Comparison of ENCODE assay signal across 1 cellular context in genomic region chr4:122973465-122973864, GRCh38.
TF ChIP-seq lines count a peak whose summit lies in the region.

No MANE protein-coding gene starts in this region.

TF ChIP-seq in HepG2, 621 proteins besides CTCF, POLR2A, EP300 and RAD21 (continued from another document):
- TF ChIP-seq, protein P1, sequence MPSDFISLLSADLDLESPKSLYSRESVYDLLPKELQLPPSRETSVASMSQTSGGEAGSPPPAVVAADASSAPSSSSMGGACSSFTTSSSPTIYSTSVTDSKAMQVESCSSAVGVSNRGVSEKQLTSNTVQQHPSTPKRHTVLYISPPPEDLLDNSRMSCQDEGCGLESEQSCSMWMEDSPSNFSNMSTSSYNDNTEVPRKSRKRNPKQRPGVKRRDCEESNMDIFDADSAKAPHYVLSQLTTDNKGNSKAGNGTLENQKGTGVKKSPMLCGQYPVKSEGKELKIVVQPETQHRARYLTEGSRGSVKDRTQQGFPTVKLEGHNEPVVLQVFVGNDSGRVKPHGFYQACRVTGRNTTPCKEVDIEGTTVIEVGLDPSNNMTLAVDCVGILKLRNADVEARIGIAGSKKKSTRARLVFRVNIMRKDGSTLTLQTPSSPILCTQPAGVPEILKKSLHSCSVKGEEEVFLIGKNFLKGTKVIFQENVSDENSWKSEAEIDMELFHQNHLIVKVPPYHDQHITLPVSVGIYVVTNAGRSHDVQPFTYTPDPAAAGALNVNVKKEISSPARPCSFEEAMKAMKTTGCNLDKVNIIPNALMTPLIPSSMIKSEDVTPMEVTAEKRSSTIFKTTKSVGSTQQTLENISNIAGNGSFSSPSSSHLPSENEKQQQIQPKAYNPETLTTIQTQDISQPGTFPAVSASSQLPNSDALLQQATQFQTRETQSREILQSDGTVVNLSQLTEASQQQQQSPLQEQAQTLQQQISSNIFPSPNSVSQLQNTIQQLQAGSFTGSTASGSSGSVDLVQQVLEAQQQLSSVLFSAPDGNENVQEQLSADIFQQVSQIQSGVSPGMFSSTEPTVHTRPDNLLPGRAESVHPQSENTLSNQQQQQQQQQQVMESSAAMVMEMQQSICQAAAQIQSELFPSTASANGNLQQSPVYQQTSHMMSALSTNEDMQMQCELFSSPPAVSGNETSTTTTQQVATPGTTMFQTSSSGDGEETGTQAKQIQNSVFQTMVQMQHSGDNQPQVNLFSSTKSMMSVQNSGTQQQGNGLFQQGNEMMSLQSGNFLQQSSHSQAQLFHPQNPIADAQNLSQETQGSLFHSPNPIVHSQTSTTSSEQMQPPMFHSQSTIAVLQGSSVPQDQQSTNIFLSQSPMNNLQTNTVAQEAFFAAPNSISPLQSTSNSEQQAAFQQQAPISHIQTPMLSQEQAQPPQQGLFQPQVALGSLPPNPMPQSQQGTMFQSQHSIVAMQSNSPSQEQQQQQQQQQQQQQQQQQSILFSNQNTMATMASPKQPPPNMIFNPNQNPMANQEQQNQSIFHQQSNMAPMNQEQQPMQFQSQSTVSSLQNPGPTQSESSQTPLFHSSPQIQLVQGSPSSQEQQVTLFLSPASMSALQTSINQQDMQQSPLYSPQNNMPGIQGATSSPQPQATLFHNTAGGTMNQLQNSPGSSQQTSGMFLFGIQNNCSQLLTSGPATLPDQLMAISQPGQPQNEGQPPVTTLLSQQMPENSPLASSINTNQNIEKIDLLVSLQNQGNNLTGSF (CRISPR knock-in tag; IDR thresholded peaks at IDR 0.05): no peak
- peak; percentile 45; the same call in 1 of the 2 replicates for TF ChIP-seq FOXA3 (CRISPR knock-in tag; IDR thresholded peaks at IDR 0.05)
- TF ChIP-seq ISL2 (CRISPR knock-in tag; IDR thresholded peaks at IDR 0.05): peak; percentile 60; the same call in 1 of the 2 replicates
- TF ChIP-seq MYC (CRISPR knock-in tag; IDR thresholded peaks at IDR 0.05; ENCODE audit: borderline replicate concordance): no peak
- TF ChIP-seq ZNF761 (CRISPR knock-in tag; conservative IDR thresholded peaks at IDR 0.05): no peak
- 0 out of 2 replicates have a peak, but pooled peaks have one; percentile 17 for TF ChIP-seq SALL1 (CRISPR knock-in tag; IDR thresholded peaks at IDR 0.05)
- no peak for TF ChIP-seq MYNN (CRISPR knock-in tag; IDR thresholded peaks at IDR 0.05; ENCODE audit: low read depth)
- TF ChIP-seq GATAD2A (CRISPR knock-in tag; IDR thresholded peaks at IDR 0.05): 0 out of 2 replicates have a peak, but pooled peaks have one; percentile 24
- TF ChIP-seq ZBTB33 (CRISPR knock-in tag; IDR thresholded peaks at IDR 0.05): 0 out of 2 replicates have a peak, but pooled peaks have one; percentile 27
- no peak for TF ChIP-seq ZNF12 (CRISPR knock-in tag; IDR thresholded peaks at IDR 0.05)
- no peak for TF ChIP-seq ZNF512B (CRISPR knock-in tag; IDR thresholded peaks at IDR 0.05; ENCODE audit: borderline replicate concordance)
- TF ChIP-seq ADNP (CRISPR knock-in tag; IDR thresholded peaks at IDR 0.05): no peak
- TF ChIP-seq ZNF205 (CRISPR knock-in tag; IDR thresholded peaks at IDR 0.05): no peak
- no peak for TF ChIP-seq NAIF1 (CRISPR knock-in tag; IDR thresholded peaks at IDR 0.05; ENCODE audit: borderline replicate concordance)
- TF ChIP-seq SOX5 (CRISPR knock-in tag; IDR thresholded peaks at IDR 0.05; ENCODE audit: borderline replicate concordance): peak; percentile 18; the same call in 1 of the 2 replicates
- TF ChIP-seq SOX13 (IDR thresholded peaks at IDR 0.05): no peak
- peak in 1 of 2 experiments; percentile 78; a peak in 2 of 4 replicates for TF ChIP-seq SOX13 (CRISPR knock-in tag; conservative IDR thresholded peaks at IDR 0.05 in 1 of 2, IDR thresholded peaks at IDR 0.05 in 1 of 2)
- TF ChIP-seq, protein P2, sequence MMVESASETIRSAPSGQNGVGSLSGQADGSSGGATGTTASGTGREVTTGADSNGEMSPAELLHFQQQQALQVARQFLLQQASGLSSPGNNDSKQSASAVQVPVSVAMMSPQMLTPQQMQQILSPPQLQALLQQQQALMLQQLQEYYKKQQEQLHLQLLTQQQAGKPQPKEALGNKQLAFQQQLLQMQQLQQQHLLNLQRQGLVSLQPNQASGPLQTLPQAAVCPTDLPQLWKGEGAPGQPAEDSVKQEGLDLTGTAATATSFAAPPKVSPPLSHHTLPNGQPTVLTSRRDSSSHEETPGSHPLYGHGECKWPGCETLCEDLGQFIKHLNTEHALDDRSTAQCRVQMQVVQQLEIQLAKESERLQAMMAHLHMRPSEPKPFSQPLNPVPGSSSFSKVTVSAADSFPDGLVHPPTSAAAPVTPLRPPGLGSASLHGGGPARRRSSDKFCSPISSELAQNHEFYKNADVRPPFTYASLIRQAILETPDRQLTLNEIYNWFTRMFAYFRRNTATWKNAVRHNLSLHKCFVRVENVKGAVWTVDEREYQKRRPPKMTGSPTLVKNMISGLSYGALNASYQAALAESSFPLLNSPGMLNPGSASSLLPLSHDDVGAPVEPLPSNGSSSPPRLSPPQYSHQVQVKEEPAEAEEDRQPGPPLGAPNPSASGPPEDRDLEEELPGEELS (CRISPR knock-in tag; IDR thresholded peaks at IDR 0.05): peak; percentile 51; the same call in 1 of the 2 replicates
- TF ChIP-seq, protein P3, sequence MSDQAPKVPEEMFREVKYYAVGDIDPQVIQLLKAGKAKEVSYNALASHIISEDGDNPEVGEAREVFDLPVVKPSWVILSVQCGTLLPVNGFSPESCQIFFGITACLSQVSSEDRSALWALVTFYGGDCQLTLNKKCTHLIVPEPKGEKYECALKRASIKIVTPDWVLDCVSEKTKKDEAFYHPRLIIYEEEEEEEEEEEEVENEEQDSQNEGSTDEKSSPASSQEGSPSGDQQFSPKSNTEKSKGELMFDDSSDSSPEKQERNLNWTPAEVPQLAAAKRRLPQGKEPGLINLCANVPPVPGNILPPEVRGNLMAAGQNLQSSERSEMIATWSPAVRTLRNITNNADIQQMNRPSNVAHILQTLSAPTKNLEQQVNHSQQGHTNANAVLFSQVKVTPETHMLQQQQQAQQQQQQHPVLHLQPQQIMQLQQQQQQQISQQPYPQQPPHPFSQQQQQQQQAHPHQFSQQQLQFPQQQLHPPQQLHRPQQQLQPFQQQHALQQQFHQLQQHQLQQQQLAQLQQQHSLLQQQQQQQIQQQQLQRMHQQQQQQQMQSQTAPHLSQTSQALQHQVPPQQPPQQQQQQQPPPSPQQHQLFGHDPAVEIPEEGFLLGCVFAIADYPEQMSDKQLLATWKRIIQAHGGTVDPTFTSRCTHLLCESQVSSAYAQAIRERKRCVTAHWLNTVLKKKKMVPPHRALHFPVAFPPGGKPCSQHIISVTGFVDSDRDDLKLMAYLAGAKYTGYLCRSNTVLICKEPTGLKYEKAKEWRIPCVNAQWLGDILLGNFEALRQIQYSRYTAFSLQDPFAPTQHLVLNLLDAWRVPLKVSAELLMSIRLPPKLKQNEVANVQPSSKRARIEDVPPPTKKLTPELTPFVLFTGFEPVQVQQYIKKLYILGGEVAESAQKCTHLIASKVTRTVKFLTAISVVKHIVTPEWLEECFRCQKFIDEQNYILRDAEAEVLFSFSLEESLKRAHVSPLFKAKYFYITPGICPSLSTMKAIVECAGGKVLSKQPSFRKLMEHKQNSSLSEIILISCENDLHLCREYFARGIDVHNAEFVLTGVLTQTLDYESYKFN (CRISPR knock-in tag; conservative IDR thresholded peaks at IDR 0.05): 0 out of 2 replicates have a peak, but pooled peaks have one; percentile 11
TF ChIP-seq in HepG2: peak in this region for 13.
